8 cellular contexts compared by ENCODE assay signal in genomic region chr11:77126861-77127673, GRCh38. TPM values are rescaled to one million over a fixed set of nuclear protein-coding genes. Genes with fewer than 3 reads are reported as not detected.
DNase-seq lines count a peak whose midpoint lies in the region; ATAC-seq, FAIRE-seq and TF ChIP-seq lines count a peak whose summit lies in the region.

No MANE protein-coding gene starts in this region.

- H3K27ac ChIP-seq in ACC112 (ENCODE audit: low read depth, low read length) (no peak overlapping the region), muscle layer of duodenum (ENCODE audit: low read length) (no peak overlapping the region)

- peaks cover 3% of the 10 kb centered on the region for H3K4me1 ChIP-seq in ACC112 (ENCODE audit: control insufficient read depth, insufficient read depth, low read length, unreplicated experiment)
- peaks cover 5 to 9% of the 10 kb centered on the region in 2 donors for H3K4me1 ChIP-seq in muscle layer of duodenum (ENCODE audit: control insufficient read depth in 1 of 2, insufficient read depth in 2 of 2, low read length in 2 of 2)

- peak; percentile 45 for DNase-seq in GM18507 (ENCODE audit: extremely low spot score, insufficient read length, low read depth)
- DNase-seq in NCI-H345 treated with DMSO at 0.1 percent for 48 hours (lab: John Stamatoyannopoulos, UW; ENCODE audit: unreplicated experiment), result peak; percentile 59
- peak; percentile 90 for DNase-seq in activated CD8-positive, alpha-beta memory T cell treated with anti-CD3 and anti-CD28 coated beads, Interleukin-2, amount 50 U/mL, for 48 hours
- no peak for DNase-seq in epithelial cell of proximal tubule (ENCODE audit: low read depth)
- peak; percentile 67 to 82 for DNase-seq in stimulated activated effector memory CD8-positive, alpha-beta T cell treated with anti-CD3 and anti-CD28 coated beads, Interleukin-12 subunit alpha, Interleukin-12 subunit beta, amount 100 ng/mL, for 72 hours (ENCODE audit: low spot score in 2 of 2)

- no peaks in the 10 kb centered on the region for H3K79me2 ChIP-seq in ACC112 (ENCODE audit: control insufficient read depth, insufficient read depth, low read length, unreplicated experiment)

- H3K9me3 Mint-ChIP-seq in stimulated activated effector memory CD8-positive, alpha-beta T cell treated with anti-CD3 and anti-CD28 coated beads, Interleukin-12 subunit alpha, Interleukin-12 subunit beta, amount 100 ng/mL, for 72 hours, result no peaks in the 10 kb centered on the region

- peak overlapping the region; percentile 67 for H3K27ac Mint-ChIP-seq in stimulated activated effector memory CD8-positive, alpha-beta T cell treated with anti-CD3 and anti-CD28 coated beads, Interleukin-12 subunit alpha, Interleukin-12 subunit beta, amount 100 ng/mL, for 72 hours

- H3K36me3 ChIP-seq in ACC112 (ENCODE audit: insufficient read depth, low read length) (no peaks in the 10 kb centered on the region), muscle layer of duodenum (ENCODE audit: control insufficient read depth in 1 of 2, insufficient read depth in 2 of 2, low read length in 2 of 2) (peaks cover under 1 to 22% of the 10 kb centered on the region in 2 donors)

- H3K9me3 ChIP-seq in muscle layer of duodenum (ENCODE audit: control insufficient read depth in 1 of 2, low read length in 2 of 2), result no peaks in the 10 kb centered on the region

- H2AFZ ChIP-seq in ACC112 (ENCODE audit: low read length, unreplicated experiment), result peak overlapping the region; percentile 57

- TF ChIP-seq CTCF in epithelial cell of proximal tubule (conservative IDR thresholded peaks at IDR 0.05; ENCODE audit: low read depth, low read length), result peak; percentile 99

- H3K27me3 ChIP-seq in ACC112 (ENCODE audit: insufficient read depth, low read length) (no peaks in the 10 kb centered on the region), muscle layer of duodenum (ENCODE audit: low read depth, low read length) (no peaks in the 10 kb centered on the region)

- peak; percentile 71 for ATAC-seq in stimulated activated effector memory CD8-positive, alpha-beta T cell treated with anti-CD3 and anti-CD28 coated beads, Interleukin-12 subunit alpha, Interleukin-12 subunit beta, amount 100 ng/mL, for 72 hours
- no peak for ATAC-seq in HG03457 (IDR thresholded peaks at IDR 0.05; ENCODE audit: unreplicated experiment)

- FAIRE-seq in GM18507 (lab: Jason Lieb, UNC), result no peak

- H3K4me3 Mint-ChIP-seq in stimulated activated effector memory CD8-positive, alpha-beta T cell treated with anti-CD3 and anti-CD28 coated beads, Interleukin-12 subunit alpha, Interleukin-12 subunit beta, amount 100 ng/mL, for 72 hours, result peak overlapping the region; percentile 64

- H3K4me1 Mint-ChIP-seq in stimulated activated effector memory CD8-positive, alpha-beta T cell treated with anti-CD3 and anti-CD28 coated beads, Interleukin-12 subunit alpha, Interleukin-12 subunit beta, amount 100 ng/mL, for 72 hours, result peaks cover 21% of the 10 kb centered on the region

- H3K36me3 Mint-ChIP-seq in stimulated activated effector memory CD8-positive, alpha-beta T cell treated with anti-CD3 and anti-CD28 coated beads, Interleukin-12 subunit alpha, Interleukin-12 subunit beta, amount 100 ng/mL, for 72 hours, result no peaks in the 10 kb centered on the region

- H3K4me3 ChIP-seq in ACC112 (ENCODE audit: low read depth, low read length) (peak overlapping the region; percentile 72), epithelial cell of proximal tubule (ENCODE audit: low read depth, low read length) (peak overlapping the region; percentile 53), muscle layer of duodenum (ENCODE audit: low read depth in 1 of 2, low read length in 2 of 2) (peak overlapping the region; percentile 57 to 64)

RNA-seq across cellular contexts. Expression of gene MYO7A, which starts 1.0 kb away (rescaled TPM):
- 0.23 and 0.29 TPM in 2 replicates for total RNA-seq in epithelial cell of proximal tubule

RNA-seq across cellular contexts. Expression of gene OMP, which starts 24.4 kb away (rescaled TPM):
- total RNA-seq in epithelial cell of proximal tubule, result not detected in 2 replicates
